Comparison of ENCODE assay signal across 12 cellular contexts in genomic region chr6:15536201-15536955, GRCh38.
"Had no signal": no experiment of that assay in that cellular context is flagged by ENCODE, and none has a peak within 500 bp of the region (broad histone marks: within the 10 kb centered on the region; RNA-seq: fewer than 3 reads in every experiment).

No MANE protein-coding gene starts in this region.

- H3K36me3 ChIP-seq: transverse colon had no signal

- H3K27me3 ChIP-seq: transverse colon had no signal

- H3K4me3 ChIP-seq: transverse colon had no signal

- H3K27ac ChIP-seq: transverse colon had no signal

- DNase-seq: activated B cell treated with CpG ODN at 0.5 μM for 24 hours; activated CD4-positive, alpha-beta T cell treated with anti-CD3 and anti-CD28 coated beads, Interleukin-2, amount 10 ng/mL, durations not matched to agents 24 days and 14 days; activated naive CD4-positive, alpha-beta T cell treated with anti-CD3 and anti-CD28 coated beads, Interleukin-2, amount 50 U/mL, for 16 hours; activated T-cell treated with anti-CD3 and anti-CD28 coated beads for 4 hours; erythroblast; foreskin melanocyte; posterior cingulate gyrus; right cardiac atrium; stimulated activated CD4-positive, alpha-beta T cell treated with anti-CD3 and anti-CD28 coated beads, Interleukin-2, amount 100 ng/mL, for 24 hours; stimulated activated naive CD4-positive, alpha-beta T cell; substantia nigra; transverse colon had no signal

- H3K9me3 ChIP-seq: transverse colon had no signal
